ENCODE assay signal across 8 cellular contexts in genomic region chr19:574658-575526, GRCh38. TPM values are rescaled to one million over a fixed set of nuclear protein-coding genes. Genes with fewer than 3 reads are reported as not detected.
DNase-seq lines count a peak whose midpoint lies in the region; ATAC-seq, FAIRE-seq and TF ChIP-seq lines count a peak whose summit lies in the region.

No MANE protein-coding gene starts in this region.

- H3K9me3 Mint-ChIP-seq in natural killer cell treated with Interleukin-12 subunit alpha and Interleukin-12 subunit beta and Interleukin-15 and Interleukin-18, amount 100 ng/mL, for 72 hours = no peaks in the 10 kb centered on the region

- no peaks in the 10 kb centered on the region for H3K27me3 Mint-ChIP-seq in natural killer cell treated with Interleukin-12 subunit alpha and Interleukin-12 subunit beta and Interleukin-15 and Interleukin-18, amount 100 ng/mL, for 72 hours

- TF ChIP-seq POLR2A in GM18505 (IDR thresholded peaks at IDR 0.05; ENCODE audit: borderline replicate concordance, extremely low read depth, insufficient read depth, insufficient read length) = peak; percentile 21
- peak; percentile 49 for TF ChIP-seq POLR2A in erythroblast (IDR thresholded peaks at IDR 0.05; ENCODE audit: low read length)

- peaks cover 28 to 32% of the 10 kb centered on the region in 2 donors for H3K4me1 Mint-ChIP-seq in natural killer cell treated with Interleukin-12 subunit alpha and Interleukin-12 subunit beta and Interleukin-15 and Interleukin-18, amount 100 ng/mL, for 72 hours (ENCODE audit: low read depth in 2 of 2)

- in situ Hi-C loops in SK-MEL-5 (cut with HindIII; ENCODE audit: low pct_unique_long_range_greater_than_20kb, low sequenced_read_pairs) = no loop called here

- ATAC-seq in GM18505 (IDR thresholded peaks at IDR 0.05; ENCODE audit: unreplicated experiment) (no peak), GM19397 (IDR thresholded peaks at IDR 0.05; ENCODE audit: unreplicated experiment) (no peak)
- ATAC-seq in natural killer cell treated with Interleukin-12 subunit alpha and Interleukin-12 subunit beta and Interleukin-15 and Interleukin-18, amount 100 ng/mL, for 72 hours = no peak

- H3K27ac Mint-ChIP-seq in natural killer cell treated with Interleukin-12 subunit alpha and Interleukin-12 subunit beta and Interleukin-15 and Interleukin-18, amount 100 ng/mL, for 72 hours = no peak overlapping the region

- peak overlapping the region; percentile 91 for H3K4me3 Mint-ChIP-seq in natural killer cell treated with Interleukin-12 subunit alpha and Interleukin-12 subunit beta and Interleukin-15 and Interleukin-18, amount 100 ng/mL, for 72 hours

- FAIRE-seq in RCC 7860 (lab: Jason Lieb, UNC) = no peak

- no peaks in the 10 kb centered on the region for H3K36me3 Mint-ChIP-seq in natural killer cell treated with Interleukin-12 subunit alpha and Interleukin-12 subunit beta and Interleukin-15 and Interleukin-18, amount 100 ng/mL, for 72 hours

- DNase-seq in SK-MEL-5 (ENCODE audit: low read depth, low spot score) (peak; percentile 36), erythroblast (lab: John Stamatoyannopoulos, UW) (peak; percentile 96 to 98), RCC 7860 (ENCODE audit: low spot score) (no peak), NCI-H2107 treated with DMSO at 0.1 percent for 48 hours (lab: John Stamatoyannopoulos, UW; ENCODE audit: unreplicated experiment) (no peak), NCI-H82 (lab: John Stamatoyannopoulos, UW) (no peak)
- no peak for DNase-seq in natural killer cell treated with Interleukin-12 subunit alpha and Interleukin-12 subunit beta and Interleukin-15 and Interleukin-18, amount 100 ng/mL, for 72 hours (ENCODE audit: low spot score)

RNA-seq across cellular contexts. Expression of gene BSG, which starts 2.5 kb away (rescaled TPM):
- total RNA-seq in SK-MEL-5 (2014; rRNA removed; shearing (Covaris generic)) = 399 and 435 TPM in 2 replicates
- 765 and 840 TPM in 2 replicates for polyA plus RNA-seq in SK-MEL-5 (2015; cell fraction: cytosol; rRNA removed)
- polyA plus RNA-seq in SK-MEL-5 (2015; cell fraction: nucleus; rRNA removed) = 74.5 and 77.4 TPM in 2 replicates
- total RNA-seq in natural killer cell treated with Interleukin-12 subunit alpha and Interleukin-12 subunit beta and Interleukin-15 and Interleukin-18, amount 100 ng/mL, for 72 hours = 100 to 1,000 TPM; 236 to 274 TPM

RNA-seq across cellular contexts. Expression of gene HCN2, which starts 14.8 kb away (rescaled TPM):
- total RNA-seq in SK-MEL-5 (2014; rRNA removed; shearing (Covaris generic)) = 1.1 and 1.2 TPM in 2 replicates
- polyA plus RNA-seq in SK-MEL-5 (2015; cell fraction: cytosol; rRNA removed) = 5.1 and 5.8 TPM in 2 replicates
- polyA plus RNA-seq in SK-MEL-5 (2015; cell fraction: nucleus; rRNA removed) = 2.1 and 2.3 TPM in 2 replicates
- total RNA-seq in natural killer cell treated with Interleukin-12 subunit alpha and Interleukin-12 subunit beta and Interleukin-15 and Interleukin-18, amount 100 ng/mL, for 72 hours = under 1 TPM; 0.29 to 0.64 TPM

RNA-seq across cellular contexts. Expression of gene GZMM, which starts 31.0 kb away (rescaled TPM):
- 0.21 and 1.1 TPM in 2 replicates for total RNA-seq in SK-MEL-5 (2014; rRNA removed; shearing (Covaris generic))
- 0.10 and 0.77 TPM in 2 replicates for polyA plus RNA-seq in SK-MEL-5 (2015; cell fraction: cytosol; rRNA removed)
- polyA plus RNA-seq in SK-MEL-5 (2015; cell fraction: nucleus; rRNA removed) = 0.75 TPM in 1 of 2 replicates, not detected in the other
- total RNA-seq in natural killer cell treated with Interleukin-12 subunit alpha and Interleukin-12 subunit beta and Interleukin-15 and Interleukin-18, amount 100 ng/mL, for 72 hours = 10 to 100 TPM; 34.5 to 49.7 TPM

RNA-seq across cellular contexts. Expression of gene CDC34, which starts 43.3 kb away (rescaled TPM):
- 51.0 and 52.7 TPM in 2 replicates for total RNA-seq in SK-MEL-5 (2014; rRNA removed; shearing (Covaris generic))
- polyA plus RNA-seq in SK-MEL-5 (2015; cell fraction: cytosol; rRNA removed) = 47.1 and 54.5 TPM in 2 replicates
- polyA plus RNA-seq in SK-MEL-5 (2015; cell fraction: nucleus; rRNA removed) = 26.9 and 40.9 TPM in 2 replicates
- total RNA-seq in natural killer cell treated with Interleukin-12 subunit alpha and Interleukin-12 subunit beta and Interleukin-15 and Interleukin-18, amount 100 ng/mL, for 72 hours = 10 to 100 TPM; 46.5 to 73.2 TPM

RNA-seq across cellular contexts. Expression of gene POLRMT, which starts 58.4 kb away (rescaled TPM):
- total RNA-seq in SK-MEL-5 (2014; rRNA removed; shearing (Covaris generic)) = 29.0 and 37.3 TPM in 2 replicates
- polyA plus RNA-seq in SK-MEL-5 (2015; cell fraction: cytosol; rRNA removed) = 41.5 and 50.8 TPM in 2 replicates
- 283 and 349 TPM in 2 replicates for polyA plus RNA-seq in SK-MEL-5 (2015; cell fraction: nucleus; rRNA removed)
- 100 to 1,000 TPM in 1 of 2 donors, 10 to 100 TPM in 1; 55.0 to 104 TPM for total RNA-seq in natural killer cell treated with Interleukin-12 subunit alpha and Interleukin-12 subunit beta and Interleukin-15 and Interleukin-18, amount 100 ng/mL, for 72 hours

Comparison
In these comparisons a context has a peak if more than half of its experiments do, and no peak if none do; other contexts are left out.
1. DNase-seq: peak in SK-MEL-5 (single experiment) and erythroblast (2 of 2); none in natural killer cell treated with Interleukin-12 subunit alpha and Interleukin-12 subunit beta and Interleukin-15 and Interleukin-18, amount 100 ng/mL, for 72 hours (single experiment), RCC 7860 (single experiment), NCI-H2107 treated with DMSO at 0.1 percent for 48 hours (single experiment) and NCI-H82 (single experiment).
2. RNA of gene GZMM, which starts 31.0 kb away (total RNA-seq): 34.5 to 49.7 TPM in natural killer cell treated with Interleukin-12 subunit alpha and Interleukin-12 subunit beta and Interleukin-15 and Interleukin-18, amount 100 ng/mL, for 72 hours; 0.21 to 1.1 TPM in SK-MEL-5; every median in the first group is over 10 times any median in the second.